19 cellular contexts compared by ENCODE assay signal in genomic region chr7:78265086-78265485, GRCh38.
DNase-seq lines count a peak whose midpoint lies in the region; ATAC-seq, FAIRE-seq and TF ChIP-seq lines count a peak whose summit lies in the region.
"Had no signal": no experiment of that assay in that cellular context is flagged by ENCODE, and none has a peak within 500 bp of the region (broad histone marks: within the 10 kb centered on the region; RNA-seq: fewer than 3 reads in every experiment).

No MANE protein-coding gene starts in this region.

- H3K4me2 ChIP-seq in HepG2 (ENCODE audit: low read depth, low read length), result no peak overlapping the region
- H3K4me2 ChIP-seq in MM.1S (ENCODE audit: low read depth, low read length), result peak overlapping the region; percentile 76
- peak overlapping the region; percentile 64 for H3K4me2 ChIP-seq in OCI-LY7 (ENCODE audit: low read length)

- in situ Hi-C loops in HepG2 (cut with HindIII; ENCODE audit: extremely low pct_ligation_motif_present, low pct_unique_long_range_greater_than_20kb), result no loop called here

- TF ChIP-seq EP300 in HepG2 (IDR thresholded peaks at IDR 0.05; ENCODE audit: low read depth in 2 of 2, low read length in 2 of 2) (no peak), HepG2 (CRISPR knock-in tag; IDR thresholded peaks at IDR 0.05; ENCODE audit: borderline replicate concordance) (no peak)

- 2% methylated on average over 2 of the region's 2 CpGs for WGBS in HepG2 (ENCODE audit: low lambda C conversion rate)
- WGBS in right lobe of liver (ENCODE audit: insufficient coverage, low coverage, low lambda C conversion rate, missing lambda C conversion rate), result 46% methylated on average over 2 of the region's 2 CpGs

- intact Hi-C loops in HepG2 (cut with micrococcal nuclease; ENCODE audit: unreplicated experiment), result no loop called here
- intact Hi-C loops in right lobe of liver (cut with DNase I), result no loop called here
- intact Hi-C loops in OCI-LY7 (cut with micrococcal nuclease; ENCODE audit: unreplicated experiment), result no loop called here

- ATAC-seq in HepG2, result no peak
- ATAC-seq in right lobe of liver, result no peak
- no peak for ATAC-seq in GM21529 (IDR thresholded peaks at IDR 0.05; ENCODE audit: unreplicated experiment)

- DNase-seq in HepG2 (ENCODE audit: low spot score), result no peak
- DNase-seq in right lobe of liver, result no peak
- DNase-seq in MM.1S, result peak; percentile 81
- DNase-seq in OCI-LY7 (ENCODE audit: low spot score), result no peak
- no peak for DNase-seq in RCC 7860 (ENCODE audit: low spot score)
- no peak for DNase-seq in HPDE6-E6E7 (ENCODE audit: extremely low spot score)
- DNase-seq: 8988T; C1 segment of cervical spinal cord; Calu3; CD4-positive, alpha-beta memory T cell; COR-L47; DMS53; DMS79 treated with DMSO at 0.1 percent for 48 hours; GM23248; H7; HCEC 1CT had no signal

- TF ChIP-seq RAD21 in HepG2 (CRISPR knock-in tag; IDR thresholded peaks at IDR 0.05), result no peak

- no peak overlapping the region for H3K4me3 ChIP-seq in HepG2 (replicated peaks in 1 of 3; ENCODE audit: insufficient read depth in 1 of 3, low read depth in 2 of 3, low read length in 3 of 3)
- no peak overlapping the region for H3K4me3 ChIP-seq in right lobe of liver
- peak overlapping the region; percentile 37 for H3K4me3 ChIP-seq in MM.1S (ENCODE audit: low read length)
- no peak overlapping the region for H3K4me3 ChIP-seq in OCI-LY7 (ENCODE audit: low read depth, low read length, poor library complexity, severe bottlenecking)
- H3K4me3 ChIP-seq: GM23248 had no signal

- H2AFZ ChIP-seq in HepG2 (ENCODE audit: low read length) (no peak overlapping the region), MM.1S (ENCODE audit: low read length) (0 out of 2 replicates have a peak overlapping the region, but pooled peaks have one; percentile 37), OCI-LY7 (ENCODE audit: low read length) (peak overlapping the region; percentile 59; the same call in 1 of the 2 replicates)
- H2AFZ ChIP-seq: GM23248 had no signal

- peaks cover 20% of the 10 kb centered on the region for H3F3A ChIP-seq in MM.1S (ENCODE audit: insufficient read depth, low read length)

- FAIRE-seq in HepG2 (lab: Jason Lieb, UNC) (no peak), RCC 7860 (lab: Jason Lieb, UNC) (no peak)
- FAIRE-seq: GM12892, H1 had no signal

- BruUV-seq in HepG2 (replicated peaks; lab: Mats Ljungman, UMichigan), result no TSS peak
- no TSS peak for BruUV-seq in OCI-LY7 (replicated peaks; lab: Mats Ljungman, UMichigan)

- H4K20me1 ChIP-seq in HepG2 (ENCODE audit: insufficient read depth, low read length) (no peaks in the 10 kb centered on the region), MM.1S (ENCODE audit: insufficient read depth, low read length) (no peaks in the 10 kb centered on the region), OCI-LY7 (ENCODE audit: insufficient read depth, low read length) (no peaks in the 10 kb centered on the region)

- POLR2A ChIA-PET in HepG2 (lab: Yijun Ruan, JAX) (no interaction called here), OCI-LY7 (lab: Charles Lee) (interaction anchor here (0.6 to 1.6 kb wide), 8 partner anchors 9 to 41 kb away, joined by 3 to 6 read pairs (median 3); no protein-coding TSS in a partner anchor)

- CTCF ChIA-PET in HepG2 (lab: Yijun Ruan, JAX; ENCODE audit: low intra/inter-chr PET ratio, low total read pairs), result no interaction called here
- CTCF ChIA-PET in OCI-LY7 (lab: Charles Lee; ENCODE audit: unreplicated experiment), result no interaction called here

- H3K36me3 ChIP-seq in HepG2 (replicated peaks in 1 of 2; ENCODE audit: control insufficient read depth in 1 of 2, insufficient read depth in 2 of 2, low read length in 2 of 2) (no peaks in the 10 kb centered on the region), right lobe of liver (no peaks in the 10 kb centered on the region), MM.1S (replicated peaks; ENCODE audit: insufficient read depth, low read length) (no peaks in the 10 kb centered on the region), OCI-LY7 (ENCODE audit: insufficient read depth, low read length) (no peaks in the 10 kb centered on the region)

- H3K9ac ChIP-seq in HepG2 (ENCODE audit: insufficient read depth, low read depth, low read length), result no peak overlapping the region
- peak overlapping the region; percentile 33; the same call in 1 of the 2 replicates for H3K9ac ChIP-seq in MM.1S (ENCODE audit: low read length)
- H3K9ac ChIP-seq: GM23248 had no signal

- H3K79me2 ChIP-seq in HepG2 (ENCODE audit: insufficient read depth, low read length) (no peaks in the 10 kb centered on the region), MM.1S (ENCODE audit: low read length) (no peaks in the 10 kb centered on the region), OCI-LY7 (ENCODE audit: insufficient read depth, low read depth, low read length) (no peaks in the 10 kb centered on the region)

- H3K27me3 ChIP-seq in HepG2 (ENCODE audit: control insufficient read depth in 1 of 2, insufficient read depth in 2 of 2, low read length in 2 of 2) (no peaks in the 10 kb centered on the region), right lobe of liver (no peaks in the 10 kb centered on the region), MM.1S (replicated peaks; ENCODE audit: insufficient read depth, low read length) (no peaks in the 10 kb centered on the region)

- H3K27ac ChIP-seq in HepG2 (ENCODE audit: extremely low read length, insufficient read depth, low read length) (no peak overlapping the region), right lobe of liver (no peak overlapping the region), MM.1S (ENCODE audit: low read length) (peak overlapping the region; percentile 79), OCI-LY7 (ENCODE audit: low read depth, low read length, poor library complexity, severe bottlenecking) (peak overlapping the region; percentile 32)
- H3K27ac ChIP-seq: GM23248 had no signal

- H3K9me2 ChIP-seq in MM.1S (replicated peaks; ENCODE audit: insufficient read depth, low read length), result no peaks in the 10 kb centered on the region
- H3K9me2 ChIP-seq in OCI-LY7 (ENCODE audit: insufficient read depth, low read length), result no peaks in the 10 kb centered on the region

- TF ChIP-seq CTCF in HepG2 (CRISPR knock-in tag; IDR thresholded peaks at IDR 0.05), result no peak
- no peak for TF ChIP-seq CTCF in right lobe of liver (IDR thresholded peaks at IDR 0.05)
- TF ChIP-seq CTCF in MM.1S (IDR thresholded peaks at IDR 0.05; ENCODE audit: low read length), result no peak
- TF ChIP-seq CTCF in OCI-LY7 (conservative IDR thresholded peaks at IDR 0.05; ENCODE audit: low read length), result no peak

- H3K9me3 ChIP-seq in HepG2 (ENCODE audit: low read length), result no peaks in the 10 kb centered on the region
- no peaks in the 10 kb centered on the region for H3K9me3 ChIP-seq in right lobe of liver
- H3K9me3 ChIP-seq in MM.1S (replicated peaks; ENCODE audit: insufficient read depth, low read length), result no peaks in the 10 kb centered on the region
- no peaks in the 10 kb centered on the region for H3K9me3 ChIP-seq in OCI-LY7 (ENCODE audit: low read length)

- TF ChIP-seq POLR2A in HepG2 (IDR thresholded peaks at IDR 0.05; ENCODE audit: insufficient read depth in 1 of 2, low read depth in 2 of 2, low read length in 2 of 2) (no peak), right lobe of liver (IDR thresholded peaks at IDR 0.05) (no peak)

- H3K4me1 ChIP-seq in HepG2 (ENCODE audit: insufficient read depth, low read length) (no peaks in the 10 kb centered on the region), right lobe of liver (no peaks in the 10 kb centered on the region), MM.1S (ENCODE audit: low read length) (peaks cover 29% of the 10 kb centered on the region), OCI-LY7 (ENCODE audit: insufficient read depth, low read length, poor library complexity, severe bottlenecking) (peaks cover 50% of the 10 kb centered on the region)

TF ChIP-seq in HepG2, 621 proteins besides CTCF, POLR2A, EP300 and RAD21:
- TF ChIP-seq ZNF749 (CRISPR knock-in tag; IDR thresholded peaks at IDR 0.05; ENCODE audit: borderline replicate concordance), result no peak
- TF ChIP-seq MAFK (conservative IDR thresholded peaks at IDR 0.05 in 1 of 2, IDR thresholded peaks at IDR 0.05 in 1 of 2; ENCODE audit: low read length in 2 of 2), result peak; percentile 66 to 82
- peak; percentile 69 for TF ChIP-seq MAFF (IDR thresholded peaks at IDR 0.05; ENCODE audit: low read depth, low read length)

Comparison
In these comparisons a context has a peak if more than half of its experiments do, and no peak if none do; other contexts are left out.
1. H3K27ac ChIP-seq: peak in MM.1S (single experiment) and OCI-LY7 (single experiment); none in HepG2 (single experiment) and right lobe of liver (0 of 3).